ENCODE assay signal across 27 cellular contexts in the genomic region with DNA sequence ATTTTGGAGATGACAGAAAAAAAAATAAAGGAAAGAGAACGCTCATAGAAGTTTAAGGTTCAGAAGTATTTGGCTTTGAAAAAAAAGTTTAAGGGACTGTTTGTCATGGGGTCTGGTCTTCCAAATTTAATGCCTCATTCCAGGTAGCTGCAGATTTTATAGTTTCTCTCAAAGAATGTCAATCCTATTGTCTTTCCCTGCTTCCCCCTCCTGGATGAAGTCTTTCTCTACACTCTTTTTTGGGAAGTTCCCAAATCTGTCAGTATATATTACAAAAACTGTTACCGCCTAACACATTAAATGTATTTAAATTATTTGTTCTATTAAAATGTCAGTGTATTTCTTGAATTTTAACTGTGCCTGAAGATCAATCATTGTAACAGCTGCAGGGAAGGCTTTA.
A peak's percentile ranks its signal among the peaks of the same experiment; 100 is the strongest.
DNase-seq lines count a peak whose midpoint lies in the region; ATAC-seq, FAIRE-seq and TF ChIP-seq lines count a peak whose summit lies in the region.
"Had no signal": no experiment of that assay in that cellular context is flagged by ENCODE, and none has a peak within 500 bp of the region (broad histone marks: within the 10 kb centered on the region; RNA-seq: fewer than 3 reads in every experiment).

No MANE protein-coding gene starts in this region.

- H3K4me1 Mint-ChIP-seq in endodermal cell (peaks cover 9% of the 10 kb centered on the region), endothelial cell (ENCODE audit: unreplicated experiment) (no peaks in the 10 kb centered on the region)
- H3K4me1 Mint-ChIP-seq: CD4-positive, alpha-beta memory T cell; CD4-positive, CD25-positive, alpha-beta regulatory T cell; CD8-positive, alpha-beta memory T cell had no signal

- 80 to 89% methylated on average over 1 to 2 of the region's 2 CpGs for WGBS in endodermal cell (ENCODE audit: insufficient coverage in 1 of 2, insufficient read length in 1 of 2), 2 experiments

- no peak overlapping the region for H3K4me2 ChIP-seq in osteoblast (ENCODE audit: insufficient read depth, low read length)
- H3K4me2 ChIP-seq: BLaER1 had no signal

- H3K9me3 ChIP-seq in endodermal cell (ENCODE audit: control insufficient read depth, low read length) = no peaks in the 10 kb centered on the region
- peaks cover 3% of the 10 kb centered on the region for H3K9me3 ChIP-seq in osteoblast (ENCODE audit: low read depth, low read length)
- H3K9me3 ChIP-seq: BE2C, BLaER1 had no signal

- no peaks in the 10 kb centered on the region for H3K79me2 ChIP-seq in osteoblast (ENCODE audit: insufficient read depth, low read length)

- H3K36me3 ChIP-seq in H7 (replicated peaks; ENCODE audit: control insufficient read depth, insufficient read depth, low read length) = no peaks in the 10 kb centered on the region
- no peaks in the 10 kb centered on the region for H3K36me3 ChIP-seq in endodermal cell (ENCODE audit: control insufficient read depth, insufficient read depth, low read length)
- no peaks in the 10 kb centered on the region for H3K36me3 ChIP-seq in osteoblast (ENCODE audit: insufficient read depth, low read length)
- H3K36me3 ChIP-seq: BE2C, BLaER1 had no signal

- H3K4me3 ChIP-seq in H7 (ENCODE audit: insufficient read depth, low read depth, low read length) (no peak overlapping the region), endodermal cell (ENCODE audit: low read length) (no peak overlapping the region), osteoblast (ENCODE audit: insufficient read depth, low read length) (no peak overlapping the region)
- H3K4me3 ChIP-seq: BLaER1, GM12878 had no signal

- peak; percentile 51 for TF ChIP-seq CTCF in endodermal cell (conservative IDR thresholded peaks at IDR 0.05)
- no peak for TF ChIP-seq CTCF in osteoblast (IDR thresholded peaks at IDR 0.05; ENCODE audit: extremely low read depth, low read depth, low read length)
- no peak for TF ChIP-seq CTCF in endothelial cell (IDR thresholded peaks at IDR 0.05; ENCODE audit: unreplicated experiment)

- H3K27ac Mint-ChIP-seq in endodermal cell (no peak overlapping the region), endothelial cell (ENCODE audit: unreplicated experiment) (no peak overlapping the region)
- H3K27ac Mint-ChIP-seq: CD14-positive monocyte; CD4-positive, CD25-positive, alpha-beta regulatory T cell; CD8-positive, alpha-beta memory T cell had no signal

- FAIRE-seq in HTR-8/SVneo (lab: Jason Lieb, UNC) = no peak
- FAIRE-seq: A204.1, GM12878, GM12892, GM18507 had no signal

- H3K27me3 ChIP-seq in H7 (ENCODE audit: control insufficient read depth, insufficient read depth, low read length) (no peaks in the 10 kb centered on the region), endodermal cell (ENCODE audit: control insufficient read depth, insufficient read depth, low read length, poor library complexity, severe bottlenecking) (no peaks in the 10 kb centered on the region), osteoblast (ENCODE audit: insufficient read depth, low read length) (no peaks in the 10 kb centered on the region)
- H3K27me3 ChIP-seq: BE2C, BLaER1 had no signal

- DNase-seq in H7 (peak; percentile 16), endodermal cell (no peak), osteoblast (ENCODE audit: insufficient read length, low spot score, missing footprints) (peak; percentile 50), HTR-8/SVneo (ENCODE audit: insufficient read length, low spot score) (no peak), endothelial cell (ENCODE audit: low spot score) (no peak)
- DNase-seq: 8988T; ACHN; BE2C; C1 segment of cervical spinal cord; CD4-positive, alpha-beta memory T cell; CD4-positive, CD25-positive, alpha-beta regulatory T cell; CD8-positive, alpha-beta memory T cell; COR-L47; DMS 273 treated with DMSO at 0.1 percent for 48 hours; DMS153; DMS53; DMS79; DND-41; EL; GDM1 had no signal

- no peak overlapping the region for H3K9ac ChIP-seq in endodermal cell (ENCODE audit: extremely low read depth, low read length, poor library complexity, severe bottlenecking)
- H3K9ac ChIP-seq: BLaER1 had no signal

- H3K27ac ChIP-seq in endodermal cell (ENCODE audit: low read depth, low read length) (no peak overlapping the region), osteoblast (ENCODE audit: low read depth, low read length) (no peak overlapping the region)
- H3K27ac ChIP-seq: BLaER1 had no signal

- H3K36me3 Mint-ChIP-seq in endodermal cell (ENCODE audit: low read depth) = no peaks in the 10 kb centered on the region
- H3K36me3 Mint-ChIP-seq in endothelial cell (ENCODE audit: low read depth, unreplicated experiment) = no peaks in the 10 kb centered on the region
- H3K36me3 Mint-ChIP-seq: CD14-positive monocyte; CD4-positive, alpha-beta memory T cell; CD4-positive, CD25-positive, alpha-beta regulatory T cell; CD8-positive, alpha-beta memory T cell had no signal

- no peaks in the 10 kb centered on the region for H4K20me1 ChIP-seq in osteoblast (ENCODE audit: insufficient read depth, low read length)
- H4K20me1 ChIP-seq: BLaER1 had no signal

- ATAC-seq in GM21529 (IDR thresholded peaks at IDR 0.05; ENCODE audit: unreplicated experiment) = no peak
- ATAC-seq: GM12878 had no signal

- H3K4me3 Mint-ChIP-seq in endodermal cell (no peak overlapping the region), endothelial cell (ENCODE audit: unreplicated experiment) (no peak overlapping the region)
- H3K4me3 Mint-ChIP-seq: CD14-positive monocyte; CD4-positive, alpha-beta memory T cell; CD4-positive, CD25-positive, alpha-beta regulatory T cell; CD8-positive, alpha-beta memory T cell had no signal

- H3K9me3 Mint-ChIP-seq in endodermal cell = no peaks in the 10 kb centered on the region
- H3K9me3 Mint-ChIP-seq in endothelial cell (ENCODE audit: unreplicated experiment) = no peaks in the 10 kb centered on the region
- H3K9me3 Mint-ChIP-seq: CD14-positive monocyte; CD4-positive, alpha-beta memory T cell; CD8-positive, alpha-beta memory T cell had no signal

- no peaks in the 10 kb centered on the region for H3K4me1 ChIP-seq in endodermal cell (ENCODE audit: control insufficient read depth, insufficient read depth, low read length)
- no peaks in the 10 kb centered on the region for H3K4me1 ChIP-seq in osteoblast (ENCODE audit: insufficient read depth, low read length)
- H3K4me1 ChIP-seq: BE2C, BLaER1 had no signal

- no peak overlapping the region for H2AFZ ChIP-seq in osteoblast (ENCODE audit: low read length)

- H3K27me3 Mint-ChIP-seq in endodermal cell (ENCODE audit: insufficient read depth) (peaks cover 1% of the 10 kb centered on the region), endothelial cell (ENCODE audit: unreplicated experiment) (no peaks in the 10 kb centered on the region)
- H3K27me3 Mint-ChIP-seq: CD4-positive, alpha-beta memory T cell; CD4-positive, CD25-positive, alpha-beta regulatory T cell; CD8-positive, alpha-beta memory T cell had no signal

Comparison
In these comparisons a context has a peak if more than half of its experiments do, and no peak if none do; other contexts are left out.
1. DNase-seq: peak in H7 (single experiment) and osteoblast (single experiment); none in endodermal cell (single experiment), HTR-8/SVneo (single experiment) and endothelial cell (single experiment).